19 cellular contexts compared by ENCODE assay signal in the genomic region with DNA sequence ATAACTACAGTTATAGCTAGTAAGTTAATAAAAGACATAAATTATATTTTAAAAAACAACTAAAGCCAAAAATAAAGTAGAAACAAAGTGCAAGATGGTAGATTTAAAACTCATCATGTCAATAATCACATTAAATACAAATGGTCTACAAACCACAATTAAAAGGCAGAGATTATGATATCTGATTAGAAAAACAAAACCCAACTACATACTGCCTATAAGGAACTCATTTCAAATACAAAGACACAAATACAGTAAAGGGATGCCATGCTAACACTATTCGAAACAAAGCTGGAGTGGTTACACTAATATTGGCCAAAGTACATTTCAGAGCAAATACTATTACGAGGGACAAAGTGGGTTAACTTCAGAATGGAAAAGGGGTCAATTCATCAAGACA. TPM values are rescaled to one million over a fixed set of nuclear protein-coding genes. Genes with fewer than 3 reads are reported as not detected.
DNase-seq lines count a peak whose midpoint lies in the region; ATAC-seq, FAIRE-seq and TF ChIP-seq lines count a peak whose summit lies in the region.
"Had no signal": no experiment of that assay in that cellular context is flagged by ENCODE, and none has a peak within 500 bp of the region (broad histone marks: within the 10 kb centered on the region; RNA-seq: fewer than 3 reads in every experiment).

No MANE protein-coding gene starts in this region.

- no peak overlapping the region for H3K27ac Mint-ChIP-seq in T-helper 2 cell treated with Interferon-gamma antibody and Interleukin-4, amounts not matched to agents 5 μg/mL and 100 μg/mL, for 36 hours
- H3K27ac Mint-ChIP-seq: CD4-positive, alpha-beta memory T cell; GM23338 had no signal

- WGBS in K562 (ENCODE audit: insufficient coverage, low coverage, missing lambda C conversion rate): 100% methylated on average over 2 of the region's 2 CpGs

- no peaks in the 10 kb centered on the region for H3K9me1 ChIP-seq in K562 (ENCODE audit: control insufficient read depth, insufficient read depth, low read length)

- no peak for TF ChIP-seq POLR2A in GM12891 (IDR thresholded peaks at IDR 0.05; ENCODE audit: low read depth, low read length)
- no peak for TF ChIP-seq POLR2A in H54 (IDR thresholded peaks at IDR 0.05; ENCODE audit: low read depth, low read length)
- TF ChIP-seq POLR2A in K562 (conservative IDR thresholded peaks at IDR 0.05): no peak

- H3K27ac ChIP-seq in K562 (ENCODE audit: extremely low read depth, low read depth, low read length) (no peak overlapping the region), MM.1S (ENCODE audit: low read length) (no peak overlapping the region), A673 (ENCODE audit: low read depth, low read length, poor library complexity, severe bottlenecking) (no peak overlapping the region)
- H3K27ac ChIP-seq: A549 had no signal

- peaks cover 14% of the 10 kb centered on the region; the same call in 1 of the 2 replicates for H3F3A ChIP-seq in MM.1S (ENCODE audit: insufficient read depth, low read length)

- no peaks in the 10 kb centered on the region for H3K27me3 Mint-ChIP-seq in T-helper 2 cell treated with Interferon-gamma antibody and Interleukin-4, amounts not matched to agents 5 μg/mL and 100 μg/mL, for 36 hours (ENCODE audit: low read depth)
- H3K27me3 Mint-ChIP-seq: CD4-positive, alpha-beta memory T cell had no signal

- no peaks in the 10 kb centered on the region for H3K9me2 ChIP-seq in MM.1S (replicated peaks; ENCODE audit: insufficient read depth, low read length)

- CTCF ChIA-PET in K562 (lab: Yijun Ruan, JAX; ENCODE audit: low intra/inter-chr PET ratio): no interaction called here
- CTCF ChIA-PET in A673 (lab: Charles Lee): no interaction called here

- TF ChIP-seq CTCF in D721Med (IDR thresholded peaks at IDR 0.05; ENCODE audit: insufficient read depth, missing control alignments): no peak
- TF ChIP-seq CTCF in K562 (IDR thresholded peaks at IDR 0.05 in 2 of 3, conservative IDR thresholded peaks at IDR 0.05 in 1 of 3; ENCODE audit: insufficient read depth in 2 of 3, low read depth in 1 of 3, low read length in 3 of 3): no peak
- no peak for TF ChIP-seq CTCF in MM.1S (IDR thresholded peaks at IDR 0.05; ENCODE audit: low read length)
- no peak for TF ChIP-seq CTCF in A673 (conservative IDR thresholded peaks at IDR 0.05; ENCODE audit: low read depth, low read length)

- FAIRE-seq in D721Med (lab: Jason Lieb, UNC) (peak; percentile 44), GM12891 (lab: Jason Lieb, UNC) (peak; percentile 40), H54 (lab: Jason Lieb, UNC) (peak; percentile 41), K562 (lab: Jason Lieb, UNC) (no peak)
- FAIRE-seq: A549, GM18507 had no signal

- H4K20me1 ChIP-seq in K562 (replicated peaks; ENCODE audit: control insufficient read depth, insufficient read depth, low read length): peaks cover 6% of the 10 kb centered on the region
- H4K20me1 ChIP-seq in MM.1S (ENCODE audit: insufficient read depth, low read length): no peaks in the 10 kb centered on the region; the same call in 1 of the 2 replicates

- H3K9me3 Mint-ChIP-seq in T-helper 2 cell treated with Interferon-gamma antibody and Interleukin-4, amounts not matched to agents 5 μg/mL and 100 μg/mL, for 36 hours: peaks cover 10% of the 10 kb centered on the region

- H3K27me3 ChIP-seq in K562 (ENCODE audit: control insufficient read depth in 2 of 2, insufficient read depth in 2 of 2, low read length in 2 of 2) (no peaks in the 10 kb centered on the region), MM.1S (replicated peaks; ENCODE audit: insufficient read depth, low read length) (no peaks in the 10 kb centered on the region), A673 (replicated peaks; ENCODE audit: insufficient read depth, low read depth, low read length, poor library complexity) (no peaks in the 10 kb centered on the region)

- peaks cover 100% of the 10 kb centered on the region for H3K79me2 ChIP-seq in K562 (ENCODE audit: control insufficient read depth, insufficient read depth, low read length)
- peaks cover 99% of the 10 kb centered on the region for H3K79me2 ChIP-seq in MM.1S (ENCODE audit: low read length)

- DNase-seq in D721Med (ENCODE audit: insufficient read length, low spot score): no peak
- DNase-seq in GM12891 (ENCODE audit: insufficient read length, low spot score): no peak
- no peak for DNase-seq in H54 (ENCODE audit: insufficient read length, low spot score)
- DNase-seq in K562 (ENCODE audit: extremely low read depth in 1 of 4, low spot score in 3 of 4): no peak
- no peak for DNase-seq in T-helper 2 cell treated with Interferon-gamma antibody and Interleukin-4, amounts not matched to agents 5 μg/mL and 100 μg/mL, for 36 hours (ENCODE audit: low spot score)
- DNase-seq in COR-L47 (lab: John Stamatoyannopoulos, UW): no peak
- DNase-seq in MM.1S: no peak
- no peak for DNase-seq in A673 (ENCODE audit: low spot score)
- DNase-seq: 8988T; C1 segment of cervical spinal cord; Caco-2; CD4-positive, alpha-beta memory T cell; DMS 273 treated with DMSO at 0.1 percent for 48 hours; DMS79; EL had no signal

- in situ Hi-C loops in K562 (cut with MboI): no loop called here

- H3K9me3 ChIP-seq in K562 (replicated peaks; ENCODE audit: control insufficient read depth, insufficient read depth, low read depth, low read length): no peaks in the 10 kb centered on the region
- H3K9me3 ChIP-seq in MM.1S (replicated peaks; ENCODE audit: insufficient read depth, low read length): no peaks in the 10 kb centered on the region
- H3K9me3 ChIP-seq in A673 (ENCODE audit: low read depth, low read length, poor library complexity, severe bottlenecking): no peaks in the 10 kb centered on the region
- H3K9me3 ChIP-seq: HAP-1 had no signal

- H3K9ac ChIP-seq in K562 (ENCODE audit: insufficient read depth in 1 of 2, low read depth in 2 of 2, low read length in 2 of 2): no peak overlapping the region
- H3K9ac ChIP-seq in MM.1S (ENCODE audit: low read length): no peak overlapping the region

- H3K36me3 Mint-ChIP-seq in T-helper 2 cell treated with Interferon-gamma antibody and Interleukin-4, amounts not matched to agents 5 μg/mL and 100 μg/mL, for 36 hours (ENCODE audit: low read depth): peaks cover 46% of the 10 kb centered on the region

- no peak for TF ChIP-seq RAD21 in K562 (CRISPR knock-in tag; conservative IDR thresholded peaks at IDR 0.05 in 1 of 2, IDR thresholded peaks at IDR 0.05 in 1 of 2)

- H3K4me1 Mint-ChIP-seq in T-helper 2 cell treated with Interferon-gamma antibody and Interleukin-4, amounts not matched to agents 5 μg/mL and 100 μg/mL, for 36 hours (ENCODE audit: low read depth): peaks cover 50% of the 10 kb centered on the region

- BruUV-seq in K562 (replicated peaks; lab: Mats Ljungman, UMichigan) (no TSS peak), A673 (replicated peaks; lab: Mats Ljungman, UMichigan) (no TSS peak)

- H3K4me1 ChIP-seq in K562 (replicated peaks in 1 of 2; ENCODE audit: control insufficient read depth in 2 of 2, insufficient read depth in 2 of 2, low read length in 2 of 2) (peaks cover 0 to 4% of the 10 kb centered on the region in 2 experiments; a peak in 1 of 5 replicates), MM.1S (ENCODE audit: low read length) (peaks cover 21% of the 10 kb centered on the region), A673 (ENCODE audit: insufficient read depth, low read length, poor library complexity, severe bottlenecking) (peaks cover 17% of the 10 kb centered on the region)
- H3K4me1 ChIP-seq: HAP-1 had no signal

- POLR2A ChIA-PET in K562 (lab: Yijun Ruan, JAX) (interaction anchor here (0.8 to 1.2 kb wide), 2 partner anchors 10 to 412 kb away, joined by 3 to 4 read pairs; no protein-coding TSS in a partner anchor), A673 (lab: Charles Lee; ENCODE audit: low non-redundant PET) (no interaction called here)

- H2AFZ ChIP-seq in K562 (ENCODE audit: low read depth, low read length) (no peak overlapping the region), MM.1S (ENCODE audit: low read length) (no peak overlapping the region)
- H2AFZ ChIP-seq: GM23338 had no signal

- ATAC-seq in K562: no peak
- ATAC-seq: A549, GM23338 had no signal

- TF ChIP-seq EP300 in K562 (IDR thresholded peaks at IDR 0.05; ENCODE audit: low read length): no peak

- H3K36me3 ChIP-seq in K562 (ENCODE audit: control insufficient read depth, insufficient read depth, low read length) (peaks cover 3% of the 10 kb centered on the region; the same call in 1 of the 3 replicates), MM.1S (replicated peaks; ENCODE audit: insufficient read depth, low read length) (no peaks in the 10 kb centered on the region), A673 (ENCODE audit: insufficient read depth, low read length, poor library complexity, severe bottlenecking) (no peaks in the 10 kb centered on the region)
- H3K36me3 ChIP-seq: HAP-1 had no signal

- H3K4me3 Mint-ChIP-seq in T-helper 2 cell treated with Interferon-gamma antibody and Interleukin-4, amounts not matched to agents 5 μg/mL and 100 μg/mL, for 36 hours: no peak overlapping the region
- H3K4me3 Mint-ChIP-seq: GM23338 had no signal

- intact Hi-C loops in K562 (cut with micrococcal nuclease): no loop called here
- intact Hi-C loops in A673 (cut with micrococcal nuclease; ENCODE audit: unreplicated experiment): no loop called here

- H3K4me2 ChIP-seq in K562 (ENCODE audit: insufficient read depth, low read length) (no peak overlapping the region), MM.1S (ENCODE audit: low read depth, low read length) (no peak overlapping the region)
- H3K4me2 ChIP-seq: A549, GM23338 had no signal

- H3K4me3 ChIP-seq in K562 (no peak overlapping the region), MM.1S (ENCODE audit: low read length) (no peak overlapping the region), A673 (ENCODE audit: low read depth, low read length, poor library complexity, severe bottlenecking) (no peak overlapping the region)
- H3K4me3 ChIP-seq: A549, GM23338, HAP-1 had no signal

RNA-seq across cellular contexts. Expression of gene RYBP, which starts 24.6 kb away (rescaled TPM):
- polyA plus RNA-seq in GM12891 (2012; ENCODE audit: low read depth, missing spikeins): 7.5 TPM
- 4.0 and 11.2 TPM in 2 replicates for total RNA-seq in K562 (2011; cell fraction: chromatin; rRNA removed; ENCODE audit: low replicate concordance)
- 2.7 and 3.4 TPM in 2 replicates for total RNA-seq in K562 (2011; cell fraction: nucleolus; rRNA removed)
- 7.3 and 13.5 TPM in 2 replicates for total RNA-seq in K562 (2011; cell fraction: nucleoplasm; rRNA removed)
- total RNA-seq in K562 (2014; rRNA removed) (4.9 and 6.6 TPM in 2 replicates), K562 (2014; rRNA removed; fragmentation: Illumina TruSeq; extraction: Trizol) (13.4 and 13.8 TPM in 2 replicates), K562 (2015; rRNA removed; fragmentation: Illumina TruSeq; extraction: Trizol) (13.2 and 14.8 TPM in 2 replicates), K562 (2021) (12.6 and 13.5 TPM in 2 replicates), A673 (2021) (6.7 and 7.5 TPM in 2 replicates)
- polyA plus RNA-seq in K562 (2011; rRNA removed) (6.0 and 9.6 TPM in 2 replicates), K562 (2014; fragmentation: Illumina TruSeq; extraction: Trizol) (14.7 and 16.6 TPM in 2 replicates), K562 (2014; fragmentation: Nextera tagmentation; extraction: Ambion mirVana) (1 to 10 TPM; 4.8 to 4.9 TPM), K562 (2014; rRNA removed) (9.0 and 9.1 TPM in 2 replicates)
- 1.9 and 3.6 TPM in 2 replicates for polyA plus RNA-seq in K562 (2011; cell fraction: cytosol; rRNA removed)
- polyA plus RNA-seq in K562 (2011; cell fraction: nucleus; rRNA removed): 4.8 and 5.3 TPM in 2 replicates
- 11.9 and 12.6 TPM in 2 replicates for polyA plus RNA-seq in K562 (2012)
- polyA minus RNA-seq in K562 (2011; rRNA and poly(A)+ RNA removed): 9.1 and 10.5 TPM in 2 replicates
- polyA minus RNA-seq in K562 (2011; cell fraction: cytosol; rRNA and poly(A)+ RNA removed): 3.8 and 5.9 TPM in 2 replicates
- polyA minus RNA-seq in K562 (2011; cell fraction: nucleus; rRNA and poly(A)+ RNA removed): 4.4 and 7.7 TPM in 2 replicates
